In genomic region chr21:46098303-46099141, GRCh38 we compare ENCODE assay signal across 8 cellular contexts. TPM values are rescaled to one million over a fixed set of nuclear protein-coding genes. Genes with fewer than 3 reads are reported as not detected.
DNase-seq lines count a peak whose midpoint lies in the region; ATAC-seq and TF ChIP-seq lines count a peak whose summit lies in the region.

No MANE protein-coding gene starts in this region.

- no peaks in the 10 kb centered on the region for H4K20me1 ChIP-seq in neural cell (ENCODE audit: insufficient read depth)

- no peaks in the 10 kb centered on the region for H3F3A ChIP-seq in neural cell (ENCODE audit: insufficient read depth, low read length, poor library complexity, severe bottlenecking)

- intact Hi-C loops in esophagus squamous epithelium (cut with DNase I), result no loop called here

- no peaks in the 10 kb centered on the region for H3K9me2 ChIP-seq in neural cell (ENCODE audit: insufficient read depth, low read length)

- H3K9me3 ChIP-seq in BE2C (no peaks in the 10 kb centered on the region), SK-N-MC (ENCODE audit: low read depth, low read length) (no peaks in the 10 kb centered on the region), esophagus squamous epithelium (no peaks in the 10 kb centered on the region), neural cell (ENCODE audit: low read length) (peaks cover 8% of the 10 kb centered on the region)

- no peak for TF ChIP-seq POLR2A in esophagus squamous epithelium (IDR thresholded peaks at IDR 0.05)

- no peak for TF ChIP-seq RAD21 in neural cell (conservative IDR thresholded peaks at IDR 0.05)

- WGBS in esophagus squamous epithelium, 2 donors, result no CpG with 5 or more reads among the region's 94 CpGs

- H3K4me3 ChIP-seq in BE2C (ENCODE audit: low read depth, low read length) (peak overlapping the region; percentile 34; the same call in 1 of the 2 replicates), SK-N-MC (peak overlapping the region; percentile 84), esophagus squamous epithelium (peak overlapping the region; percentile 48 to 84 (median 62)), neural cell (ENCODE audit: low read length) (peak overlapping the region; percentile 37)

- H3K79me2 ChIP-seq in neural cell (replicated peaks; ENCODE audit: insufficient read depth, low read length), result no peaks in the 10 kb centered on the region

- H2AFZ ChIP-seq in neural cell (ENCODE audit: low read depth, low read length), result no peak overlapping the region

- no peak overlapping the region for H3K4me2 ChIP-seq in neural cell (ENCODE audit: low read length)

- H3K4me1 ChIP-seq in BE2C (no peaks in the 10 kb centered on the region), esophagus squamous epithelium (peaks cover under 1 to 43% (median 18%) of the 10 kb centered on the region in 3 donors)

- H3K9ac ChIP-seq in SK-N-MC (ENCODE audit: insufficient read length), result peak overlapping the region; percentile 76
- H3K9ac ChIP-seq in neural cell (ENCODE audit: low read length), result no peak overlapping the region

- no peak for ATAC-seq in HG02981 (IDR thresholded peaks at IDR 0.05; ENCODE audit: unreplicated experiment)
- ATAC-seq in HG03139 (IDR thresholded peaks at IDR 0.05; ENCODE audit: unreplicated experiment), result no peak
- ATAC-seq in HG03439 (IDR thresholded peaks at IDR 0.05; ENCODE audit: unreplicated experiment), result no peak

- no peak for TF ChIP-seq CTCF in BE2C (IDR thresholded peaks at IDR 0.05; ENCODE audit: low read depth, low read length)
- TF ChIP-seq CTCF in esophagus squamous epithelium (IDR thresholded peaks at IDR 0.05), result no peak
- TF ChIP-seq CTCF in neural cell (IDR thresholded peaks at IDR 0.05; ENCODE audit: poor library complexity, severe bottlenecking), result no peak

- no peaks in the 10 kb centered on the region; the same call in 1 of the 2 replicates for H3K27me3 ChIP-seq in BE2C
- peaks cover 0 to 66% (median 5%) of the 10 kb centered on the region in 4 donors for H3K27me3 ChIP-seq in esophagus squamous epithelium
- peaks cover 37% of the 10 kb centered on the region for H3K27me3 ChIP-seq in neural cell (ENCODE audit: insufficient read depth, low read depth, low read length)

- no peak for DNase-seq in BE2C
- no peak for DNase-seq in SK-N-MC (ENCODE audit: low read depth, low spot score)
- DNase-seq in esophagus squamous epithelium (lab: John Stamatoyannopoulos, UW), result no peak
- no peak for DNase-seq in central memory CD4-positive, alpha-beta T cell

- TF ChIP-seq EP300 in neural cell (conservative IDR thresholded peaks at IDR 0.05; ENCODE audit: poor library complexity, severe bottlenecking), result no peak

- H3K36me3 ChIP-seq in BE2C (no peaks in the 10 kb centered on the region), SK-N-MC (ENCODE audit: insufficient read depth, low read length) (no peaks in the 10 kb centered on the region; the same call in 1 of the 2 replicates), esophagus squamous epithelium (no peaks in the 10 kb centered on the region), neural cell (ENCODE audit: insufficient read depth, low read length) (no peaks in the 10 kb centered on the region)

- H3K27ac ChIP-seq in SK-N-MC (no peak overlapping the region), esophagus squamous epithelium (peak overlapping the region; percentile 69 to 98 (median 88)), neural cell (ENCODE audit: low read length) (no peak overlapping the region)

TF ChIP-seq in neural cell, 6 proteins besides CTCF, POLR2A, EP300 and RAD21:
- TF ChIP-seq POLR2AphosphoS5 (IDR thresholded peaks at IDR 0.05) (no peak), MXI1 (conservative IDR thresholded peaks at IDR 0.05; ENCODE audit: poor library complexity, severe bottlenecking) (no peak), REST (IDR thresholded peaks at IDR 0.05; ENCODE audit: borderline replicate concordance) (no peak), TAF1 (IDR thresholded peaks at IDR 0.05; ENCODE audit: low read depth) (no peak), SMC3 (conservative IDR thresholded peaks at IDR 0.05; ENCODE audit: poor library complexity) (no peak), EZH2 (IDR thresholded peaks at IDR 0.05; ENCODE audit: borderline replicate concordance, insufficient read depth, low read length, poor library complexity, severe bottlenecking) (no peak)

RNA-seq across cellular contexts. Expression of gene COL6A2, which starts 0.6 kb away (rescaled TPM):
- 14.8 TPM for polyA plus RNA-seq in BE2C (2012; ENCODE audit: insufficient read depth, insufficient read length, low read depth)
- total RNA-seq in esophagus squamous epithelium, result 100 to 1,000 TPM in 1 of 4 donors, 10 to 100 TPM in 3; 23.0 to 328 (median 62.0) TPM
- not detected in 2 replicates for polyA plus RNA-seq in neural cell
- polyA minus RNA-seq in neural cell, result 0.23 and 0.49 TPM in 2 replicates

RNA-seq across cellular contexts. Expression of gene FTCD, which starts 56.9 kb away (rescaled TPM):
- polyA plus RNA-seq in BE2C (2012; ENCODE audit: insufficient read depth, insufficient read length, low read depth), result 3.1 TPM
- not detected for total RNA-seq in esophagus squamous epithelium
- 1.4 and 2.0 TPM in 2 replicates for polyA plus RNA-seq in neural cell
- 0.73 and 1.3 TPM in 2 replicates for polyA minus RNA-seq in neural cell

Comparison
In these comparisons a context has a peak if more than half of its experiments do, and no peak if none do; other contexts are left out.
1. H3K4me3 ChIP-seq: peak in every context shown above with its lines; median percentile 84 in SK-N-MC; 62 in esophagus squamous epithelium; 37 in neural cell; 34 in BE2C.
2. H3K27ac ChIP-seq: peak in esophagus squamous epithelium (4 of 4); none in SK-N-MC (single experiment) and neural cell (single experiment).